ENCODE assay signal across 1 cellular context in genomic region chr6:155174576-155175174, GRCh38.
TF ChIP-seq lines count a peak whose summit lies in the region.

No MANE protein-coding gene starts in this region.

TF ChIP-seq in HepG2, 621 proteins besides CTCF, POLR2A, EP300 and RAD21 (continued from another document):
- peak; percentile 13; the same call in 1 of the 2 replicates for TF ChIP-seq ARID5B (CRISPR knock-in tag; IDR thresholded peaks at IDR 0.05)
- no peak for TF ChIP-seq ZNF816 (CRISPR knock-in tag; IDR thresholded peaks at IDR 0.05; ENCODE audit: borderline replicate concordance)
- peak; percentile 39; the same call in 1 of the 2 replicates for TF ChIP-seq ERF (CRISPR knock-in tag; IDR thresholded peaks at IDR 0.05)
- no peak for TF ChIP-seq HNF4G (IDR thresholded peaks at IDR 0.05; ENCODE audit: borderline replicate concordance, low read depth, low read length)
- TF ChIP-seq HNF4G (CRISPR knock-in tag; IDR thresholded peaks at IDR 0.05; ENCODE audit: borderline replicate concordance, low read depth): no peak; the same call in 1 of the 2 replicates
- no peak for TF ChIP-seq GATAD2A (CRISPR knock-in tag; IDR thresholded peaks at IDR 0.05)
- no peak for TF ChIP-seq ZNF12 (CRISPR knock-in tag; IDR thresholded peaks at IDR 0.05)
- no peak for TF ChIP-seq TBL1XR1 (IDR thresholded peaks at IDR 0.05; ENCODE audit: borderline replicate concordance, low read length, partially characterized antibody)
- TF ChIP-seq ZIK1 (CRISPR knock-in tag; IDR thresholded peaks at IDR 0.05; ENCODE audit: borderline replicate concordance, low read depth): no peak
- TF ChIP-seq HOXA7 (CRISPR knock-in tag; IDR thresholded peaks at IDR 0.05): no peak
- no peak for TF ChIP-seq ZSCAN29 (CRISPR knock-in tag; conservative IDR thresholded peaks at IDR 0.05)
- no peak for TF ChIP-seq SUZ12 (IDR thresholded peaks at IDR 0.05; ENCODE audit: low read depth, low read length)
- TF ChIP-seq ZNF614 (CRISPR knock-in tag; IDR thresholded peaks at IDR 0.05; ENCODE audit: borderline replicate concordance): peak; percentile 70; the same call in 1 of the 2 replicates
- TF ChIP-seq SATB2 (CRISPR knock-in tag; IDR thresholded peaks at IDR 0.05): no peak
- 0 out of 2 replicates have a peak, but pooled peaks have one; percentile 23 for TF ChIP-seq ZNF567 (CRISPR knock-in tag; IDR thresholded peaks at IDR 0.05; ENCODE audit: borderline replicate concordance)
- no peak for TF ChIP-seq IRX3 (CRISPR knock-in tag; IDR thresholded peaks at IDR 0.05; ENCODE audit: borderline replicate concordance, low read depth)
- TF ChIP-seq ZFP41 (CRISPR knock-in tag; IDR thresholded peaks at IDR 0.05; ENCODE audit: borderline replicate concordance): no peak
- TF ChIP-seq DMAP1 (CRISPR knock-in tag; IDR thresholded peaks at IDR 0.05): no peak
- TF ChIP-seq FOSL2 (CRISPR knock-in tag; IDR thresholded peaks at IDR 0.05): peak; percentile 22; the same call in 1 of the 2 replicates
- TF ChIP-seq GMEB1 (CRISPR knock-in tag; IDR thresholded peaks at IDR 0.05; ENCODE audit: borderline replicate concordance): no peak
- TF ChIP-seq THRA (CRISPR knock-in tag; IDR thresholded peaks at IDR 0.05; ENCODE audit: borderline replicate concordance): peak; percentile 21; the same call in 1 of the 2 replicates
- no peak for TF ChIP-seq AKNA (CRISPR knock-in tag; IDR thresholded peaks at IDR 0.05; ENCODE audit: borderline replicate concordance)
- TF ChIP-seq ZNF350 (CRISPR knock-in tag; IDR thresholded peaks at IDR 0.05; ENCODE audit: borderline replicate concordance, low read depth): peak; percentile 28; the same call in 1 of the 2 replicates
- no peak for TF ChIP-seq ZNF672 (CRISPR knock-in tag; IDR thresholded peaks at IDR 0.05)
- peak; percentile 55; the same call in 1 of the 2 replicates for TF ChIP-seq YEATS2 (CRISPR knock-in tag; IDR thresholded peaks at IDR 0.05; ENCODE audit: borderline replicate concordance)
- 0 out of 2 replicates have a peak, but pooled peaks have one; percentile 22 for TF ChIP-seq SALL1 (CRISPR knock-in tag; IDR thresholded peaks at IDR 0.05)
- TF ChIP-seq FOXA3 (CRISPR knock-in tag; IDR thresholded peaks at IDR 0.05): 0 out of 2 replicates have a peak, but pooled peaks have one; percentile 21
- no peak for TF ChIP-seq DNMT3B (CRISPR knock-in tag; conservative IDR thresholded peaks at IDR 0.05)
- TF ChIP-seq KLF12 (CRISPR knock-in tag; IDR thresholded peaks at IDR 0.05; ENCODE audit: borderline replicate concordance): no peak
- TF ChIP-seq RORA (CRISPR knock-in tag; IDR thresholded peaks at IDR 0.05): no peak
- 0 out of 2 replicates have a peak, but pooled peaks have one; percentile 24 for TF ChIP-seq ZNF343 (CRISPR knock-in tag; IDR thresholded peaks at IDR 0.05)
- no peak for TF ChIP-seq ZBTB40 (IDR thresholded peaks at IDR 0.05)
- TF ChIP-seq ZBTB40 (CRISPR knock-in tag; IDR thresholded peaks at IDR 0.05): no peak
- no peak for TF ChIP-seq ATF6 (CRISPR knock-in tag; conservative IDR thresholded peaks at IDR 0.05)
TF ChIP-seq in HepG2: peak in this region for 50.
